19 cellular contexts compared by ENCODE assay signal in the genomic region with DNA sequence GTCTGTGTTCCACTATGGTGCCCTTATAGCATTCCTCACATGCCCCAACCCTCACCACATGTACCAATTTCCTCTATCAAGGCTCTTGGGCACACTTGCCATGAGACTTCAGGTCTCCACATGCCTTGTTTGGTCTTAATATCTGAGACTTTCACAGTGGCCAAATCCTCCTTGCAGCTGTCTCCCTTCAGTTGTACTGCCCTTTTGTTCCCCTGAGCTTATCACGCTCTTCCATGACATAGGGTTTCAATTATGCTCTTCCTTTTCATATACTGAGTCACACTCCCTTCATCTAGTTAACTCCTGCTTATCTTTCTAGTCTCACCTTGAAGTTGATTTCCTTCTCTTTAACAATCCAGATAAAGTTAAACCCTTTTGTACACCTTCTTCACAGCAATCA.
"Had no signal": no experiment of that assay in that cellular context is flagged by ENCODE, and none has a peak within 500 bp of the region (broad histone marks: within the 10 kb centered on the region; RNA-seq: fewer than 3 reads in every experiment).

No MANE protein-coding gene starts in this region.

- H3K27ac ChIP-seq: coronary artery, epithelial cell of prostate, gastroesophageal sphincter, prostate gland, SJSA1, suprapubic skin had no signal

- H3K36me3 ChIP-seq: gastroesophageal sphincter, prostate gland, SJSA1, suprapubic skin had no signal

- H3K4me1 ChIP-seq: gastroesophageal sphincter, prostate gland, SJSA1, suprapubic skin had no signal

- H3K9me3 ChIP-seq: gastroesophageal sphincter, prostate gland, SJSA1, suprapubic skin had no signal

- H3K4me3 ChIP-seq: coronary artery, gastroesophageal sphincter, prostate gland, SJSA1, suprapubic skin had no signal

- H3K27me3 ChIP-seq: gastroesophageal sphincter, SJSA1, suprapubic skin had no signal

- DNase-seq: activated CD4-positive, alpha-beta memory T cell treated with anti-CD3 and anti-CD28 coated beads for 36 hours; activated CD4-positive, alpha-beta T cell treated with anti-CD3 and anti-CD28 coated beads for 36 hours; activated CD8-positive, alpha-beta memory T cell treated with anti-CD3 and anti-CD28 coated beads, Interleukin-2, amount 10 ng/mL, durations not matched to agents 7 days and 5 days; activated effector memory CD4-positive, alpha-beta T cell treated with anti-CD3 and anti-CD28 coated beads, Interleukin-2, amount 50 U/mL, for 16 hours; activated T-cell treated with anti-CD3 and anti-CD28 coated beads, Interleukin-2, amount 50 U/mL, for 1 hour; amniotic stem cell; central memory CD4-positive, alpha-beta T cell; islet precursor cell; occipital lobe; right cardiac atrium; T-cell; T-helper 9 cell; trophoblast cell had no signal
